22 cellular contexts compared by ENCODE assay signal in the genomic region with DNA sequence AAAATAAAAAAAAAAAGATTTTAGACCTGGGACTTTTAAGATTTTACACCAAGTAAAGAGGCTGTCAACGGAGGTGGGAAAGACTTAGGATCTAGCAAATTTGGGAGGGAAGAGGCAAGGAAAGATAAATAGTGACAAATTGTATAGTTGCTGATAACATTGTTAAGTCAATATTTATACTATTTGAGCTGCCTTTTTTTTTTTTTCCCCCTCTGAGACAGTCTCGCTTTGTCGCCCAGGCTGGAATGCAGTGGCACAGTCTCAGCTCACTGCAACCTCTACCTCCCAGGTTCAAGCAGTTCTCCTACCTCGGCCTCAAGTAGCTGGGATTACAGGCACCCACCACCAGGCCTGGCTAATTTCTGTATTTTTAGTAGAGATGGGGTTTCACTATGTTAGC.
A peak's percentile ranks its signal among the peaks of the same experiment; 100 is the strongest.
DNase-seq lines count a peak whose midpoint lies in the region; ATAC-seq and TF ChIP-seq lines count a peak whose summit lies in the region.
"Had no signal": no experiment of that assay in that cellular context is flagged by ENCODE, and none has a peak within 500 bp of the region (broad histone marks: within the 10 kb centered on the region; RNA-seq: fewer than 3 reads in every experiment).

No MANE protein-coding gene starts in this region.

- H3K9me3 ChIP-seq in H9 (ENCODE audit: control insufficient read depth, low read depth, low read length) (no peaks in the 10 kb centered on the region), psoas muscle (no peaks in the 10 kb centered on the region)
- H3K9me3 ChIP-seq: SK-N-SH had no signal

- no peak overlapping the region for H2BK12ac ChIP-seq in H9 (ENCODE audit: insufficient read length, low read depth, low read length)

- H3K4me3 Mint-ChIP-seq in H9: no peak overlapping the region
- H3K4me3 Mint-ChIP-seq: activated CD8-positive, alpha-beta T cell treated with anti-CD3 and anti-CD28 coated beads for 36 hours; activated T-cell treated with anti-CD3 and anti-CD28 coated beads, Interleukin-2, amount 50 U/mL, for 24 hours; T-helper 2 cell treated with Interferon-gamma antibody and Interleukin-4, amounts not matched to agents 5 μg/mL and 100 μg/mL, for 36 hours had no signal

- no peak overlapping the region for H4K8ac ChIP-seq in H9 (replicated peaks; ENCODE audit: insufficient read length, low read depth, low read length)

- H3K27me3 Mint-ChIP-seq in H9 (ENCODE audit: low read depth): no peaks in the 10 kb centered on the region
- H3K27me3 Mint-ChIP-seq: activated CD8-positive, alpha-beta T cell treated with anti-CD3 and anti-CD28 coated beads for 36 hours; activated T-cell treated with anti-CD3 and anti-CD28 coated beads, Interleukin-2, amount 50 U/mL, for 24 hours had no signal

- peaks cover 73 to 77% of the 10 kb centered on the region in 2 experiments for H3K4me1 Mint-ChIP-seq in H9

- H3K27ac Mint-ChIP-seq in H9: peak overlapping the region; percentile 90 to 97 (median 94); a peak in 6 of 7 replicates
- H3K27ac Mint-ChIP-seq: activated CD8-positive, alpha-beta T cell treated with anti-CD3 and anti-CD28 coated beads for 36 hours; activated T-cell treated with anti-CD3 and anti-CD28 coated beads, Interleukin-2, amount 50 U/mL, for 24 hours; T-helper 2 cell treated with Interferon-gamma antibody and Interleukin-4, amounts not matched to agents 5 μg/mL and 100 μg/mL, for 36 hours had no signal

- H3K79me2 ChIP-seq in H9 (ENCODE audit: insufficient read depth, low read length): peaks cover 5% of the 10 kb centered on the region; the same call in 1 of the 2 replicates

- H3K18ac ChIP-seq in H9 (ENCODE audit: insufficient read length, low read depth, low read length): no peak overlapping the region

- H3K14ac ChIP-seq in H9 (ENCODE audit: insufficient read depth, low read length): no peak overlapping the region

- no peak overlapping the region for H2AK5ac ChIP-seq in H9 (ENCODE audit: insufficient read length, low read length)

- H3K4me2 ChIP-seq in H9 (ENCODE audit: insufficient read depth, insufficient read length, low read length): no peak overlapping the region
- H3K4me2 ChIP-seq: SK-N-SH had no signal

- TF ChIP-seq CTCF in H9 (conservative IDR thresholded peaks at IDR 0.05) (no peak), VCaP (conservative IDR thresholded peaks at IDR 0.05) (no peak), psoas muscle (IDR thresholded peaks at IDR 0.05) (no peak), lower leg skin (IDR thresholded peaks at IDR 0.05) (no peak)

- no peak overlapping the region for H3K9ac ChIP-seq in H9 (ENCODE audit: extremely low read depth, insufficient read length, low read length)
- H3K9ac ChIP-seq: SK-N-SH had no signal

- H3K79me1 ChIP-seq in H9 (ENCODE audit: insufficient read depth, low read depth, low read length, poor library complexity, severe bottlenecking): no peaks in the 10 kb centered on the region

- H3K36me3 Mint-ChIP-seq in H9 (ENCODE audit: insufficient read depth in 1 of 3, low read depth in 3 of 3): peaks cover 13 to 20% (median 19%) of the 10 kb centered on the region in 3 experiments; a peak in 6 of 7 replicates

- H3K56ac ChIP-seq in H9 (ENCODE audit: insufficient read length, low read depth, low read length): no peak overlapping the region

- no CpG with 5 or more reads among the region's 4 CpGs for WGBS in H9 (ENCODE audit: extremely low coverage, insufficient read length, low lambda C conversion rate)
- 84 to 97% (median 86%) methylated on average over 4 of the region's 4 CpGs for WGBS in psoas muscle, 3 donors
- 91 to 93% methylated on average over 4 of the region's 4 CpGs for WGBS in lower leg skin, 2 donors

- no peaks in the 10 kb centered on the region for H3K36me3 ChIP-seq in psoas muscle (ENCODE audit: insufficient read depth in 1 of 2, low read depth in 1 of 2)

- H3K4me3 ChIP-seq in psoas muscle (no peak overlapping the region), lower leg skin (ENCODE audit: low read depth, poor library complexity, severe bottlenecking) (no peak overlapping the region)

- peak overlapping the region; percentile 63 for H3K27ac ChIP-seq in H9 (ENCODE audit: insufficient read length, low read depth, low read length)
- H3K27ac ChIP-seq in VCaP: peak overlapping the region; percentile 20
- peak overlapping the region; percentile 14 for H3K27ac ChIP-seq in psoas muscle

- H3K4ac ChIP-seq in H9 (ENCODE audit: low read depth, low read length): no peak overlapping the region

- H3K27me3 ChIP-seq in H9 (ENCODE audit: insufficient read depth, low read length) (no peaks in the 10 kb centered on the region), psoas muscle (ENCODE audit: insufficient read depth in 3 of 3, low read length in 2 of 3) (no peaks in the 10 kb centered on the region)

- H2BK120ac ChIP-seq in H9 (ENCODE audit: low read depth, low read length, poor library complexity, severe bottlenecking): no peak overlapping the region

- peak in 1 of 4 donors; percentile 10 for ATAC-seq in psoas muscle
- ATAC-seq in activated CD4-positive, CD25-positive, alpha-beta regulatory T cell treated with anti-CD3 and anti-CD28 coated beads, Interleukin-2, amount 50 U/mL, for 24 hours: no peak
- no peak for ATAC-seq in HG03135 (IDR thresholded peaks at IDR 0.05; ENCODE audit: unreplicated experiment)
- ATAC-seq: activated CD8-positive, alpha-beta T cell treated with anti-CD3 and anti-CD28 coated beads for 36 hours; esophagus mucosa had no signal

- no peak overlapping the region for H2BK5ac ChIP-seq in H9 (ENCODE audit: insufficient read length, low read length)

- H3K23me2 ChIP-seq in H9 (ENCODE audit: insufficient read length, low read depth, low read length, poor library complexity, severe bottlenecking): no peaks in the 10 kb centered on the region

- H2BK15ac ChIP-seq in H9 (ENCODE audit: low read depth, low read length): no peak overlapping the region

- intact Hi-C loops in psoas muscle (cut with DNase I): no loop called here
- intact Hi-C loops in lower leg skin (cut with DNase I; ENCODE audit: low total_unique reads): no loop called here

- DNase-seq in H9 (no peak), kidney tubule cell (ENCODE audit: low spot score) (peak; percentile 11), psoas muscle (no peak), foreskin melanocyte (no peak), lower leg skin (ENCODE audit: low spot score in 2 of 2) (no peak)
- DNase-seq: activated CD4-positive, CD25-positive, alpha-beta regulatory T cell; activated CD8-positive, alpha-beta T cell treated with anti-CD3 and anti-CD28 coated beads for 36 hours; activated naive CD4-positive, alpha-beta T cell treated with Interleukin-2 at 50 U/mL for 16 hours; activated T-cell treated with anti-CD3 and anti-CD28 coated beads, Interleukin-2, amount 50 U/mL, for 24 hours; effector CD4-positive, alpha-beta T cell; left ventricle myocardium superior; NCI-H1048; NCI-H2081; NCI-H510A; RPMI8226; SK-N-SH; stimulated activated CD4-positive, alpha-beta T cell treated with anti-CD3 and anti-CD28 coated beads, Interleukin-15, amount 100 ng/mL, for 24 hours had no signal

- no peak for TF ChIP-seq POLR2A in lower leg skin (IDR thresholded peaks at IDR 0.05)

- peaks cover 18% of the 10 kb centered on the region for H3K4me1 ChIP-seq in H9 (ENCODE audit: insufficient read depth, low read length)
- H3K4me1 ChIP-seq in psoas muscle: peaks cover 25% of the 10 kb centered on the region

- no peak overlapping the region for H3K23ac ChIP-seq in H9 (ENCODE audit: insufficient read length, low read depth, low read length)

- no peak overlapping the region for H4K91ac ChIP-seq in H9 (ENCODE audit: insufficient read length, low read depth, low read length)

- H2BK20ac ChIP-seq in H9 (ENCODE audit: low read depth, low read length, poor library complexity, severe bottlenecking): no peak overlapping the region

- H3K9me3 Mint-ChIP-seq in H9: no peaks in the 10 kb centered on the region
- H3K9me3 Mint-ChIP-seq: activated CD8-positive, alpha-beta T cell treated with anti-CD3 and anti-CD28 coated beads for 36 hours; activated T-cell treated with anti-CD3 and anti-CD28 coated beads, Interleukin-2, amount 50 U/mL, for 24 hours; T-helper 2 cell treated with Interferon-gamma antibody and Interleukin-4, amounts not matched to agents 5 μg/mL and 100 μg/mL, for 36 hours had no signal

- no peak overlapping the region for H2AFZ ChIP-seq in H9 (ENCODE audit: low read length)

- H4K5ac ChIP-seq in H9 (ENCODE audit: insufficient read length, low read depth, low read length): no peak overlapping the region

- no peaks in the 10 kb centered on the region for H4K20me1 ChIP-seq in H9 (ENCODE audit: control insufficient read depth, insufficient read depth, insufficient read length)

- no peak overlapping the region for H3T11ph ChIP-seq in H9 (ENCODE audit: low read length)
